ENCODE assay signal across 8 cellular contexts in the genomic region with DNA sequence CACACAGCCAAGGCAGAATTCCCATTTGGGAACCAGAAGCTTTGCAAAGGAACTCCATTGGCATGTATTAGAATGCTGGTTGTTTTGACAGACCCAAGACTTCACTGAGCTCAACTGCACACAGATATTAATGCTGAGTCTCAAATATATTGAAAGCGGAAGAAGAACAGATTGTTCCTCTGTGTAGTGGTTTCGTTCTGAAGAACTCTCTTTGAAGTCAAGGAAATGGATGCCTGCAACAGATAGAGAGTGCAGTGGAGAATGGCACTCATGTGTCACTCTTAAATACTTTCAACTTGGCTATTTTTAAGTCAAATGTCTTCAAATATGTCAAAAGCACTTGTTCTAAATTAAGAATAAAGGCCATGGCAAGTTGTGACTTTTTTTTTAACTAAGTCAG.
DNase-seq lines count a peak whose midpoint lies in the region; ATAC-seq and TF ChIP-seq lines count a peak whose summit lies in the region.

No MANE protein-coding gene starts in this region.

- peaks cover 12% of the 10 kb centered on the region for H3K4me1 Mint-ChIP-seq in activated T-cell treated with anti-CD3 and anti-CD28 coated beads, Interleukin-2, amount 50 U/mL, for 72 hours (ENCODE audit: low read depth)
- peaks cover 32% of the 10 kb centered on the region for H3K4me1 Mint-ChIP-seq in activated T-cell treated with anti-CD3 and anti-CD28 coated beads, Interleukin-2, amount 50 U/mL, for 24 hours (ENCODE audit: low read depth)
- peaks cover 26% of the 10 kb centered on the region for H3K4me1 Mint-ChIP-seq in stimulated activated memory B cell treated with anti-CD40 and anti-IgM and Interleukin-4, amounts not matched to agents 10 μg/mL and 1 μg/mL and 100 μg/mL, for 72 hours
- H3K4me1 Mint-ChIP-seq in mesothelial cell of epicardium = no peaks in the 10 kb centered on the region
- no peaks in the 10 kb centered on the region for H3K4me1 Mint-ChIP-seq in type B pancreatic cell (ENCODE audit: unreplicated experiment)

- DNase-seq in activated T-cell treated with anti-CD3 and anti-CD28 coated beads, Interleukin-2, amount 50 U/mL, for 72 hours = no peak
- DNase-seq in activated T-cell treated with anti-CD3 and anti-CD28 coated beads, Interleukin-2, amount 50 U/mL, for 24 hours = no peak
- DNase-seq in NOMO-1 treated with DMSO at 0.1 percent for 48 hours (lab: John Stamatoyannopoulos, UW; ENCODE audit: unreplicated experiment) (peak; percentile 91), mesothelial cell of epicardium (ENCODE audit: low spot score in 2 of 2, unreplicated experiment in 2 of 2) (no peak), putamen (ENCODE audit: low spot score) (no peak), type B pancreatic cell (ENCODE audit: extremely low spot score, unreplicated experiment) (no peak)

- TF ChIP-seq CTCF in mesothelial cell of epicardium (IDR thresholded peaks at IDR 0.05; ENCODE audit: unreplicated experiment) = no peak
- TF ChIP-seq CTCF in type B pancreatic cell (conservative IDR thresholded peaks at IDR 0.05) = no peak

- H3K9me3 Mint-ChIP-seq in activated T-cell treated with anti-CD3 and anti-CD28 coated beads, Interleukin-2, amount 50 U/mL, for 72 hours = peaks cover 13 to 16% of the 10 kb centered on the region in 2 donors
- peaks cover 13% of the 10 kb centered on the region for H3K9me3 Mint-ChIP-seq in activated T-cell treated with anti-CD3 and anti-CD28 coated beads, Interleukin-2, amount 50 U/mL, for 24 hours
- H3K9me3 Mint-ChIP-seq in stimulated activated memory B cell treated with anti-CD40 and anti-IgM and Interleukin-4, amounts not matched to agents 10 μg/mL and 1 μg/mL and 100 μg/mL, for 72 hours = peaks cover 23% of the 10 kb centered on the region
- H3K9me3 Mint-ChIP-seq in mesothelial cell of epicardium (peaks cover 36% of the 10 kb centered on the region), type B pancreatic cell (peaks cover 8% of the 10 kb centered on the region)

- no peak overlapping the region for H3K27ac Mint-ChIP-seq in activated T-cell treated with anti-CD3 and anti-CD28 coated beads, Interleukin-2, amount 50 U/mL, for 72 hours
- no peak overlapping the region for H3K27ac Mint-ChIP-seq in activated T-cell treated with anti-CD3 and anti-CD28 coated beads, Interleukin-2, amount 50 U/mL, for 24 hours
- no peak overlapping the region for H3K27ac Mint-ChIP-seq in stimulated activated memory B cell treated with anti-CD40 and anti-IgM and Interleukin-4, amounts not matched to agents 10 μg/mL and 1 μg/mL and 100 μg/mL, for 72 hours
- H3K27ac Mint-ChIP-seq in mesothelial cell of epicardium (no peak overlapping the region), type B pancreatic cell (no peak overlapping the region)

- peak overlapping the region in 1 of 2 donors; percentile 7 for H3K4me3 Mint-ChIP-seq in activated T-cell treated with anti-CD3 and anti-CD28 coated beads, Interleukin-2, amount 50 U/mL, for 72 hours
- H3K4me3 Mint-ChIP-seq in activated T-cell treated with anti-CD3 and anti-CD28 coated beads, Interleukin-2, amount 50 U/mL, for 24 hours = no peak overlapping the region
- no peak overlapping the region for H3K4me3 Mint-ChIP-seq in stimulated activated memory B cell treated with anti-CD40 and anti-IgM and Interleukin-4, amounts not matched to agents 10 μg/mL and 1 μg/mL and 100 μg/mL, for 72 hours
- H3K4me3 Mint-ChIP-seq in mesothelial cell of epicardium (no peak overlapping the region), type B pancreatic cell (no peak overlapping the region)

- peaks cover 11 to 12% of the 10 kb centered on the region in 2 donors for H3K36me3 Mint-ChIP-seq in activated T-cell treated with anti-CD3 and anti-CD28 coated beads, Interleukin-2, amount 50 U/mL, for 72 hours (ENCODE audit: insufficient read depth in 2 of 2)
- H3K36me3 Mint-ChIP-seq in activated T-cell treated with anti-CD3 and anti-CD28 coated beads, Interleukin-2, amount 50 U/mL, for 24 hours (ENCODE audit: low read depth) = peaks cover 3% of the 10 kb centered on the region
- peaks cover 26% of the 10 kb centered on the region for H3K36me3 Mint-ChIP-seq in stimulated activated memory B cell treated with anti-CD40 and anti-IgM and Interleukin-4, amounts not matched to agents 10 μg/mL and 1 μg/mL and 100 μg/mL, for 72 hours
- peaks cover 3% of the 10 kb centered on the region for H3K36me3 Mint-ChIP-seq in mesothelial cell of epicardium
- no peaks in the 10 kb centered on the region for H3K36me3 Mint-ChIP-seq in type B pancreatic cell

- no peaks in the 10 kb centered on the region for H3K27me3 Mint-ChIP-seq in activated T-cell treated with anti-CD3 and anti-CD28 coated beads, Interleukin-2, amount 50 U/mL, for 72 hours (ENCODE audit: low read depth)
- H3K27me3 Mint-ChIP-seq in activated T-cell treated with anti-CD3 and anti-CD28 coated beads, Interleukin-2, amount 50 U/mL, for 24 hours = no peaks in the 10 kb centered on the region
- no peaks in the 10 kb centered on the region for H3K27me3 Mint-ChIP-seq in stimulated activated memory B cell treated with anti-CD40 and anti-IgM and Interleukin-4, amounts not matched to agents 10 μg/mL and 1 μg/mL and 100 μg/mL, for 72 hours
- no peaks in the 10 kb centered on the region for H3K27me3 Mint-ChIP-seq in mesothelial cell of epicardium (ENCODE audit: low read depth)
- no peaks in the 10 kb centered on the region for H3K27me3 Mint-ChIP-seq in type B pancreatic cell

- peak; percentile 70 to 72 for ATAC-seq in activated T-cell treated with anti-CD3 and anti-CD28 coated beads, Interleukin-2, amount 50 U/mL, for 72 hours (replicated peaks in 1 of 2)
- peak; percentile 85 for ATAC-seq in HG02763 (IDR thresholded peaks at IDR 0.05; ENCODE audit: unreplicated experiment)
- peak; percentile 100 for ATAC-seq in stimulated activated memory B cell treated with anti-CD40 and anti-IgM and Interleukin-4, amounts not matched to agents 10 μg/mL and 1 μg/mL and 100 μg/mL, for 72 hours
